Comparison of ENCODE assay signal across 19 cellular contexts in genomic region chr11:75705541-75705940, GRCh38. TPM values are rescaled to one million over a fixed set of nuclear protein-coding genes. Genes with fewer than 3 reads are reported as not detected.
DNase-seq lines count a peak whose midpoint lies in the region; ATAC-seq, FAIRE-seq and TF ChIP-seq lines count a peak whose summit lies in the region.
"Had no signal": no experiment of that assay in that cellular context is flagged by ENCODE, and none has a peak within 500 bp of the region (broad histone marks: within the 10 kb centered on the region; RNA-seq: fewer than 3 reads in every experiment).

No MANE protein-coding gene starts in this region.

- H3K27me3 ChIP-seq in right atrium auricular region (no peaks in the 10 kb centered on the region), astrocyte (ENCODE audit: insufficient read depth, low read length) (peaks cover 2% of the 10 kb centered on the region)
- H3K27me3 ChIP-seq: BE2C, SJCRH30 had no signal

- peaks cover 0 to 7% of the 10 kb centered on the region in 2 donors for H3K4me1 ChIP-seq in right atrium auricular region
- H3K4me1 ChIP-seq in HEK293 (ENCODE audit: control insufficient read depth, insufficient read depth, low read length) = no peaks in the 10 kb centered on the region
- H3K4me1 ChIP-seq in astrocyte (ENCODE audit: insufficient read depth, low read length) = peaks cover 5% of the 10 kb centered on the region
- H3K4me1 ChIP-seq: BE2C, SJCRH30 had no signal

- no peaks in the 10 kb centered on the region for H3K36me3 Mint-ChIP-seq in astrocyte (ENCODE audit: low read depth, unreplicated experiment)
- H3K36me3 Mint-ChIP-seq in stimulated activated memory B cell treated with anti-CD40 and anti-IgM and Interleukin-4, amounts not matched to agents 10 μg/mL and 1 μg/mL and 100 μg/mL, for 72 hours = no peaks in the 10 kb centered on the region
- H3K36me3 Mint-ChIP-seq: T-cell had no signal

- H3K4me2 ChIP-seq in astrocyte (ENCODE audit: low read length) = peak overlapping the region; percentile 33

- no peak for TF ChIP-seq CTCF in right atrium auricular region (IDR thresholded peaks at IDR 0.05)
- TF ChIP-seq CTCF in HEK293 (tag by site-specific recombination; IDR thresholded peaks at IDR 0.05) = no peak
- no peak for TF ChIP-seq CTCF in astrocyte (IDR thresholded peaks at IDR 0.05; ENCODE audit: insufficient read depth, low read depth, low read length)

- H3K27me3 Mint-ChIP-seq in astrocyte (ENCODE audit: low read depth, unreplicated experiment) = peaks cover 11% of the 10 kb centered on the region
- H3K27me3 Mint-ChIP-seq in stimulated activated memory B cell treated with anti-CD40 and anti-IgM and Interleukin-4, amounts not matched to agents 10 μg/mL and 1 μg/mL and 100 μg/mL, for 72 hours = peaks cover 7% of the 10 kb centered on the region

- no peak overlapping the region for H3K4me3 ChIP-seq in right atrium auricular region
- no peak overlapping the region for H3K4me3 ChIP-seq in HEK293 (ENCODE audit: low read depth, low read length)
- H3K4me3 ChIP-seq in astrocyte (ENCODE audit: insufficient read depth, low read depth, low read length) = no peak overlapping the region

- POLR2A ChIA-PET in HEK293 (lab: Yijun Ruan, JAX) = no interaction called here

- H3K27ac ChIP-seq in right atrium auricular region (no peak overlapping the region), HEK293 (ENCODE audit: extremely low read depth, low read depth, low read length) (no peak overlapping the region), astrocyte (ENCODE audit: low read depth, low read length) (no peak overlapping the region)
- H3K27ac ChIP-seq: SJCRH30 had no signal

- no peak overlapping the region for H2AFZ ChIP-seq in astrocyte (ENCODE audit: low read depth, low read length)

- intact Hi-C loops in left ventricle myocardium superior (cut with micrococcal nuclease) = no loop called here

- CTCF ChIA-PET in HEK293 (lab: Yijun Ruan, JAX) = interaction anchor here (0.6 to 2.0 kb wide), 38 partner anchors 8 to 1138 kb away, joined by 3 to 17 read pairs (median 4); no protein-coding TSS in a partner anchor

- no peak for FAIRE-seq in astrocyte (lab: Jason Lieb, UNC)
- FAIRE-seq: A204.1, G401.6, RCC 7860 had no signal

- H3K4me1 Mint-ChIP-seq in astrocyte (ENCODE audit: low read depth, unreplicated experiment) = no peaks in the 10 kb centered on the region
- H3K4me1 Mint-ChIP-seq in stimulated activated memory B cell treated with anti-CD40 and anti-IgM and Interleukin-4, amounts not matched to agents 10 μg/mL and 1 μg/mL and 100 μg/mL, for 72 hours = peaks cover 14% of the 10 kb centered on the region

- H3K36me3 ChIP-seq in right atrium auricular region = no peaks in the 10 kb centered on the region
- no peaks in the 10 kb centered on the region for H3K36me3 ChIP-seq in HEK293 (ENCODE audit: control insufficient read depth in 2 of 2, insufficient read depth in 1 of 2, low read length in 2 of 2)
- no peaks in the 10 kb centered on the region for H3K36me3 ChIP-seq in astrocyte (ENCODE audit: insufficient read depth, low read length)
- H3K36me3 ChIP-seq: BE2C, SJCRH30 had no signal

- H3K9me3 ChIP-seq in right atrium auricular region (no peaks in the 10 kb centered on the region), HEK293 (ENCODE audit: control insufficient read depth, insufficient read depth, low read depth, low read length) (no peaks in the 10 kb centered on the region), astrocyte (ENCODE audit: insufficient read depth, low read depth, low read length) (no peaks in the 10 kb centered on the region)
- H3K9me3 ChIP-seq: BE2C, SJCRH30 had no signal

- H3K79me2 ChIP-seq in astrocyte (ENCODE audit: insufficient read depth, low read length) = no peaks in the 10 kb centered on the region

- H3K9ac ChIP-seq in astrocyte (ENCODE audit: low read length) = no peak overlapping the region

- no peak for ATAC-seq in left ventricle myocardium superior
- ATAC-seq in stimulated activated memory B cell treated with anti-CD40 and anti-IgM and Interleukin-4, amounts not matched to agents 10 μg/mL and 1 μg/mL and 100 μg/mL, for 72 hours = no peak

- H4K20me1 ChIP-seq in astrocyte (ENCODE audit: insufficient read depth, low read length) = no peaks in the 10 kb centered on the region

- H3K9me3 Mint-ChIP-seq in astrocyte (ENCODE audit: unreplicated experiment) = peaks cover 13% of the 10 kb centered on the region
- no peaks in the 10 kb centered on the region for H3K9me3 Mint-ChIP-seq in stimulated activated memory B cell treated with anti-CD40 and anti-IgM and Interleukin-4, amounts not matched to agents 10 μg/mL and 1 μg/mL and 100 μg/mL, for 72 hours
- H3K9me3 Mint-ChIP-seq: T-cell had no signal

- H3K4me3 Mint-ChIP-seq in astrocyte (ENCODE audit: unreplicated experiment) = no peak overlapping the region
- H3K4me3 Mint-ChIP-seq in stimulated activated memory B cell treated with anti-CD40 and anti-IgM and Interleukin-4, amounts not matched to agents 10 μg/mL and 1 μg/mL and 100 μg/mL, for 72 hours = no peak overlapping the region
- H3K4me3 Mint-ChIP-seq: HFFc6, T-cell had no signal

- DNase-seq in right atrium auricular region (ENCODE audit: low spot score) = peak; percentile 13
- DNase-seq in left ventricle myocardium superior = no peak
- DNase-seq in astrocyte (ENCODE audit: low read depth) = no peak
- no peak for DNase-seq in NCI-H1694 (lab: John Stamatoyannopoulos, UW)
- DNase-seq in NCI-H345 treated with DMSO at 0.1 percent for 48 hours (lab: John Stamatoyannopoulos, UW; ENCODE audit: unreplicated experiment) = no peak
- DNase-seq in NCI-H2196 (lab: John Stamatoyannopoulos, UW; ENCODE audit: unreplicated experiment) = no peak
- DNase-seq: NCI-H1436 treated with DMSO at 0.1 percent for 48 hours had no signal

- no peak overlapping the region for H3K27ac Mint-ChIP-seq in astrocyte (ENCODE audit: unreplicated experiment)
- H3K27ac Mint-ChIP-seq in stimulated activated memory B cell treated with anti-CD40 and anti-IgM and Interleukin-4, amounts not matched to agents 10 μg/mL and 1 μg/mL and 100 μg/mL, for 72 hours = peak overlapping the region; percentile 43
- H3K27ac Mint-ChIP-seq: HFFc6, T-cell had no signal

TF ChIP-seq in HEK293, 187 proteins besides CTCF, POLR2A, EP300 and RAD21:
- peak; percentile 67; the same call in 1 of the 2 replicates for TF ChIP-seq ATF2 (tag by site-specific recombination; IDR thresholded peaks at IDR 0.05; ENCODE audit: low read depth)
- TF ChIP-seq ZNF571 (tag by site-specific recombination; IDR thresholded peaks at IDR 0.05) = no peak
- TF ChIP-seq ZNF677 (tag by site-specific recombination; IDR thresholded peaks at IDR 0.05) = no peak
- TF ChIP-seq TSHZ1 (tag by site-specific recombination; IDR thresholded peaks at IDR 0.05; ENCODE audit: borderline replicate concordance) = no peak
- TF ChIP-seq MZF1 (tag by site-specific recombination; IDR thresholded peaks at IDR 0.05; ENCODE audit: borderline replicate concordance) = no peak
- TF ChIP-seq ZNF610 (tag by site-specific recombination; IDR thresholded peaks at IDR 0.05; ENCODE audit: borderline replicate concordance) = no peak
- TF ChIP-seq ZNF350 (tag by site-specific recombination; IDR thresholded peaks at IDR 0.05) = no peak

RNA-seq across cellular contexts. Expression of gene MOGAT2, which starts 12.1 kb away (rescaled TPM):
- total RNA-seq in right atrium auricular region (not detected), left ventricle myocardium superior (0.17 TPM), astrocyte (not detected in 2 replicates)
- total RNA-seq: H7, HFFc6, LHCN-M2, OCI-LY7, SJCRH30 had no signal

RNA-seq across cellular contexts. Expression of gene MAP6, which starts 36.7 kb away (rescaled TPM):
- total RNA-seq in right atrium auricular region (1 to 10 TPM; 6.3 to 8.1 TPM), left ventricle myocardium superior (5.4 TPM), astrocyte (3.0 and 3.9 TPM in 2 replicates)
- total RNA-seq: LHCN-M2, OCI-LY7 had no signal
